12 cellular contexts compared by ENCODE assay signal in the genomic region with DNA sequence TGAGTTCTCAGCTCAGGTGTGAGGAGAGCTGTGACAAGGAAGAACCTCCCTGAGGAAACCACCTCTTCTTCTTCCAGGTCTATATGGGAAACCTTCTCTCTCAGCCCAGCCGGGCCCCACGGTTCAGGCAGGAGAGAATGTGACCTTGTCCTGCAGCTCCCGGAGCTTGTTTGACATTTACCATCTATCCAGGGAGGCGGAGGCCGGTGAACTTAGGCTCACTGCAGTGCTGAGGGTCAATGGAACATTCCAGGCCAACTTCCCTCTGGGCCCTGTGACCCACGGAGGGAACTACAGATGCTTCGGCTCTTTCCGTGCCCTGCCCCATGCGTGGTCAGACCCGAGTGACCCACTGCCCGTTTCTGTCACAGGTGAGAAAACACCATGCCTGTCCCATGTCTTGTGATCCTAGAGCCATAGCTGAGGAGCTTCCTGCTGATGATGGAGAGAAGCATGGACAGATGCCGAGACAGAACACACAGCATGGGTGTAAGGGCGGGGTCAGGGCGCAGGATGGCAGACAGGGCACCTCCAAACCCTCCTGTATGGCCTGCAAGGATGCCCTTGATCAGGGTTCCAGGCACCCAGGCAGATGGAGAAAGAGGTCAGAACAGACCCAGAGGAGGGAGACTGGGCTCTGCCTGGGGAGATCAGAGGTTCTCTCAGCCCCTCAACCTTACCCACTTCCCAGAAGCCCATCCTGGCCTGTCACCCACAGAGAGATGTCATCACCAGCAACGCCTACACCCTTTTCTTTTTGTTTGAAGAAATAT. TPM values are rescaled to one million over a fixed set of nuclear protein-coding genes. Genes with fewer than 3 reads are reported as not detected.
"Had no signal": no experiment of that assay in that cellular context is flagged by ENCODE, and none has a peak within 500 bp of the region (broad histone marks: within the 10 kb centered on the region; RNA-seq: fewer than 3 reads in every experiment).

No MANE protein-coding gene starts in this region.

- H3K4me1 ChIP-seq: HAP-1 had no signal

- H3K4me3 ChIP-seq: GM23248, HAP-1 had no signal

- H2AFZ ChIP-seq: GM23248 had no signal

- H3K9me3 ChIP-seq: HAP-1 had no signal

- H3K9ac ChIP-seq: GM23248 had no signal

- DNase-seq: GM23248, GOT3, H7, HFFc6, KBM-7 had no signal

- ATAC-seq: HCT116, HepG2 had no signal

- H3K27ac ChIP-seq: GM23248, HL-60 had no signal

- H3K36me3 ChIP-seq: HAP-1 had no signal

RNA-seq across cellular contexts. Expression of gene KIR3DL3, which starts 5.4 kb away (rescaled TPM):
- total RNA-seq: GM23248, H4, H7, HepG2, HFFc6, HT1080 had no signal
- polyA plus RNA-seq: GM23248, HepG2, IgD-negative memory B cell had no signal

RNA-seq across cellular contexts. Expression of gene KIR2DL3, which starts 8.7 kb away (rescaled TPM):
- total RNA-seq: GM23248, H4, H7, HepG2, HFFc6, HT1080 had no signal
- polyA plus RNA-seq: GM23248, HepG2 had no signal

RNA-seq across cellular contexts. Expression of gene KIR2DL1, which starts 40.0 kb away (rescaled TPM):
- total RNA-seq: GM23248, H4, H7, HepG2, HFFc6, HT1080 had no signal
- polyA plus RNA-seq: GM23248, HepG2 had no signal
